Comparison of ENCODE assay signal across 1 cellular context in genomic region chr17:57849874-57850754, GRCh38.
TF ChIP-seq lines count a peak whose summit lies in the region.

Gene MRPS23, minus strand, starts transcription at chr17:57850044. Its CDS starts 34 bp downstream, at chr17:57850010.

TF ChIP-seq in HepG2, 621 proteins besides CTCF, POLR2A, EP300 and RAD21 (continued from another document and continues in another):
- TF ChIP-seq NFAT5 (CRISPR knock-in tag; IDR thresholded peaks at IDR 0.05) (peak; percentile 10), ZBTB7B (CRISPR knock-in tag; IDR thresholded peaks at IDR 0.05) (peak; percentile 82), ZNF501 (CRISPR knock-in tag; IDR thresholded peaks at IDR 0.05) (peak; percentile 100), ZNF678 (CRISPR knock-in tag; IDR thresholded peaks at IDR 0.05) (0 out of 2 replicates have a peak, but pooled peaks have one; percentile 73), ZNF264 (CRISPR knock-in tag; IDR thresholded peaks at IDR 0.05) (peak; percentile 93), ZFP41 (CRISPR knock-in tag; IDR thresholded peaks at IDR 0.05; ENCODE audit: borderline replicate concordance) (peak; percentile 94), TBL1XR1 (IDR thresholded peaks at IDR 0.05; ENCODE audit: borderline replicate concordance, low read length, partially characterized antibody) (peak; percentile 85), ARNT2 (CRISPR knock-in tag; IDR thresholded peaks at IDR 0.05; ENCODE audit: low read depth) (peak; percentile 97), ZNF740 (CRISPR knock-in tag; IDR thresholded peaks at IDR 0.05) (peak; percentile 92), GPBP1L1 (CRISPR knock-in tag; IDR thresholded peaks at IDR 0.05) (no peak), THRA (CRISPR knock-in tag; IDR thresholded peaks at IDR 0.05; ENCODE audit: borderline replicate concordance) (peak; percentile 92), PREB (CRISPR knock-in tag; IDR thresholded peaks at IDR 0.05) (no peak), FOXA3 (CRISPR knock-in tag; IDR thresholded peaks at IDR 0.05) (peak; percentile 92), TGIF2 (CRISPR knock-in tag; IDR thresholded peaks at IDR 0.05) (peak; percentile 97), ZHX2 (IDR thresholded peaks at IDR 0.05; ENCODE audit: low read depth) (peak; percentile 93), ZHX2 (CRISPR knock-in tag; IDR thresholded peaks at IDR 0.05; ENCODE audit: borderline replicate concordance) (no peak), TOE1 (CRISPR knock-in tag; IDR thresholded peaks at IDR 0.05) (peak; percentile 97), ZNF776 (CRISPR knock-in tag; IDR thresholded peaks at IDR 0.05) (0 out of 2 replicates have a peak, but pooled peaks have one; percentile 80), CAMTA2 (CRISPR knock-in tag; IDR thresholded peaks at IDR 0.05; ENCODE audit: borderline replicate concordance) (peak; percentile 88; the same call in 1 of the 2 replicates), ZNF317 (CRISPR knock-in tag; IDR thresholded peaks at IDR 0.05) (peak; percentile 69), DR1 (CRISPR knock-in tag; IDR thresholded peaks at IDR 0.05) (peak; percentile 88; the same call in 1 of the 2 replicates)
- TF ChIP-seq, protein P1, sequence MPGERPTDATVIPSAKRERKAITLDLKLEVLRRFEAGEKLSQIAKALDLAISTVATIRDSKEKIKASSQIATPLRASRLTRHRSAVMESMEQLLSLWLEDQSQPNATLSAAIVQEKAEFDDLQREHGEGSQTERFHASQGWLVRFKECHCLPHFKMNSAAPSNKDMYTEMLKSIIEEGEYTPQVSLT (CRISPR knock-in tag; IDR thresholded peaks at IDR 0.05; ENCODE audit: borderline replicate concordance, low read depth), result peak; percentile 94; the same call in 1 of the 2 replicates
- TF ChIP-seq, protein P2, sequence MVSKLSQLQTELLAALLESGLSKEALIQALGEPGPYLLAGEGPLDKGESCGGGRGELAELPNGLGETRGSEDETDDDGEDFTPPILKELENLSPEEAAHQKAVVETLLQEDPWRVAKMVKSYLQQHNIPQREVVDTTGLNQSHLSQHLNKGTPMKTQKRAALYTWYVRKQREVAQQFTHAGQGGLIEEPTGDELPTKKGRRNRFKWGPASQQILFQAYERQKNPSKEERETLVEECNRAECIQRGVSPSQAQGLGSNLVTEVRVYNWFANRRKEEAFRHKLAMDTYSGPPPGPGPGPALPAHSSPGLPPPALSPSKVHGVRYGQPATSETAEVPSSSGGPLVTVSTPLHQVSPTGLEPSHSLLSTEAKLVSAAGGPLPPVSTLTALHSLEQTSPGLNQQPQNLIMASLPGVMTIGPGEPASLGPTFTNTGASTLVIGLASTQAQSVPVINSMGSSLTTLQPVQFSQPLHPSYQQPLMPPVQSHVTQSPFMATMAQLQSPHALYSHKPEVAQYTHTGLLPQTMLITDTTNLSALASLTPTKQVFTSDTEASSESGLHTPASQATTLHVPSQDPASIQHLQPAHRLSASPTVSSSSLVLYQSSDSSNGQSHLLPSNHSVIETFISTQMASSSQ (IDR thresholded peaks at IDR 0.05; ENCODE audit: low read depth), result peak; percentile 80
- TF ChIP-seq, protein P2 (CRISPR knock-in tag; IDR thresholded peaks at IDR 0.05; ENCODE audit: borderline replicate concordance), result peak; percentile 96
- TF ChIP-seq, protein P3, sequence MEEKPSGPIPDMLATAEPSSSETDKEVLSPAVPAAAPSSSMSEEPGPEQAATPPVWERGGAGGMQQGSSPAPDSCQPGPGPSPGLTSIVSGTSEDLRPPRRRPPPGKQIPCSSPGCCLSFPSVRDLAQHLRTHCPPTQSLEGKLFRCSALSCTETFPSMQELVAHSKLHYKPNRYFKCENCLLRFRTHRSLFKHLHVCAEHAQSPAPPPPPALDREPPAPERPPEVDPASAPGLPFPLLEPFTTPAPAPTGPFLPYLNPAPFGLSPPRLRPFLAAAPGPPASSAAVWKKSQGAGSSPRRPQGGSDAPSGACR (CRISPR knock-in tag; IDR thresholded peaks at IDR 0.05), result peak; percentile 94
- TF ChIP-seq, protein P4, sequence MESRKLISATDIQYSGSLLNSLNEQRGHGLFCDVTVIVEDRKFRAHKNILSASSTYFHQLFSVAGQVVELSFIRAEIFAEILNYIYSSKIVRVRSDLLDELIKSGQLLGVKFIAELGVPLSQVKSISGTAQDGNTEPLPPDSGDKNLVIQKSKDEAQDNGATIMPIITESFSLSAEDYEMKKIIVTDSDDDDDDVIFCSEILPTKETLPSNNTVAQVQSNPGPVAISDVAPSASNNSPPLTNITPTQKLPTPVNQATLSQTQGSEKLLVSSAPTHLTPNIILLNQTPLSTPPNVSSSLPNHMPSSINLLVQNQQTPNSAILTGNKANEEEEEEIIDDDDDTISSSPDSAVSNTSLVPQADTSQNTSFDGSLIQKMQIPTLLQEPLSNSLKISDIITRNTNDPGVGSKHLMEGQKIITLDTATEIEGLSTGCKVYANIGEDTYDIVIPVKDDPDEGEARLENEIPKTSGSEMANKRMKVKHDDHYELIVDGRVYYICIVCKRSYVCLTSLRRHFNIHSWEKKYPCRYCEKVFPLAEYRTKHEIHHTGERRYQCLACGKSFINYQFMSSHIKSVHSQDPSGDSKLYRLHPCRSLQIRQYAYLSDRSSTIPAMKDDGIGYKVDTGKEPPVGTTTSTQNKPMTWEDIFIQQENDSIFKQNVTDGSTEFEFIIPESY (CRISPR knock-in tag; IDR thresholded peaks at IDR 0.05), result peak; percentile 89
